Comparison of ENCODE assay signal across 9 cellular contexts in the genomic region with DNA sequence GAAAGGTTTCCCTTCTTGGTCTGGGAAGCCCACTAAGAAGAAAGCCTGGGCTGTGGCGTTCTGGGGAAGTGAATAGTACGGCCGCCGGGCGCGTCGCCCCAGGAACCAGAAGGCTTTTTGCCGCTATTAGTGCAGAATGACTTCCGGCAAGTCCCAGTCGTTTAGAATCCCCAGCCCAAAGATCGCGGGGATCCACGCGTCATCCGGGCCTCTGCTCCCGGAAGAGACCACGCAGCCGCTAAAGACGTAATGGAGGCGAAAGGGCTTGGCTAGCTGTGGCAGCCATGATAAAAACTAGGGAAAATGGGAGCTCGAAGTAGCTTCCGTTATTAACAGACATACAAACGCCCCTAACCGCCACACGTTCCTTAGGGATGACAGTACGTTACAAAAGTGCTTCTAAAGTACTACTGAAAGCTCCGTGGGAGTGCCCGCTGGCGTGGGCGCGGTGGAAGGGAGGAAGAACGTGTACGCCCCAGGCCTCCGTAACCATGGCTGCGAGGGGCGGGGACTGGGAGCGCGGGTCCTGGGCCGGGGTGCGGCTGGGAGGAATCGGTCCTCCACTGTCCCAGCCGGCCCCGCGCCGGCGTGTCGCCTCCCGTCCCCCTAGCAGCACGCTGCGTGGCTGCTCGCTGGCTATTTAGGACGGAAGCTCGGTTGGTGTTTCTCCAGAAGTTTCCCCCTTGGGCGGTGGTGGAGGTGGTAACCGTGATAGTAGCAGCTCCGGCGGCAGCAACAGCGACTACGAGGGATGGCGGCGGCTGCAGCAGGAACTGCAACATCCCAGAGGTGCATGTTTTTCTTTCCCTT. TPM values are rescaled to one million over a fixed set of nuclear protein-coding genes. Genes with fewer than 3 reads are reported as not detected.
A peak's percentile ranks its signal among the peaks of the same experiment; 100 is the strongest.
DNase-seq lines count a peak whose midpoint lies in the region; ATAC-seq and TF ChIP-seq lines count a peak whose summit lies in the region.
"Had no signal": no experiment of that assay in that cellular context is flagged by ENCODE, and none has a peak within 500 bp of the region (broad histone marks: within the 10 kb centered on the region; RNA-seq: fewer than 3 reads in every experiment).

A gene (plus strand): TSS at position 667 of the 810 bp plus-strand sequence. CDS start 85 bp downstream, at position 752.

- peak within 1 kb of the TSS; percentile 48 to 92 (median 70) for H3K4me3 ChIP-seq in spleen

- peaks cover 0 to 35% (median 3%) of the 10 kb centered on the region in 6 donors for H3K36me3 ChIP-seq in spleen

- H3K4me3 Mint-ChIP-seq in WTC11: no peak within 1 kb of the TSS
- H3K4me3 Mint-ChIP-seq: stimulated activated naive CD8-positive, alpha-beta T cell treated with anti-CD3 and anti-CD28 coated beads, Interleukin-15, Interleukin-2, amounts not matched to agents 100 ng/mL and 50 ng/mL, for 24 hours had no signal

- H3K4me1 Mint-ChIP-seq in WTC11: peaks cover 7% of the 10 kb centered on the region

- TF ChIP-seq POLR2A in GM18951 (IDR thresholded peaks at IDR 0.05; ENCODE audit: extremely low read depth, insufficient read depth, insufficient read length) (peak; percentile 83), spleen (IDR thresholded peaks at IDR 0.05) (peak in 2 of 3 donors; percentile 20 to 88)

- CTCF ChIA-PET in WTC11 (lab: Charles Lee): interaction anchor here (1.0 to 3.3 kb wide), 19 partner anchors 13 to 549 kb away, joined by 3 to 29 read pairs (median 6); a partner anchor contains a TSS

- peak; percentile 96 for DNase-seq in AG09319 (ENCODE audit: extremely low read depth, low read depth)
- DNase-seq in NCI-H226: peak; percentile 99
- DNase-seq in WTC11 (ENCODE audit: low spot score): peak; percentile 96
- DNase-seq in caudate nucleus (lab: John Stamatoyannopoulos, UW): peak; percentile 82 to 99 (median 97)
- peak; percentile 97 for DNase-seq in inferior parietal cortex (ENCODE audit: extremely low spot score)
- peak; percentile 100 for DNase-seq in spleen

- WGBS in spleen, 5 donors: 0 to 1% (median 0%) methylated on average over 51 to 61 of the region's 61 CpGs

- no peaks in the 10 kb centered on the region for H3K9me3 ChIP-seq in spleen

- no peaks in the 10 kb centered on the region for H3K27me3 ChIP-seq in spleen (replicated peaks in 1 of 7)

- H3K27me3 Mint-ChIP-seq in WTC11 (ENCODE audit: low read depth): no peaks in the 10 kb centered on the region
- H3K27me3 Mint-ChIP-seq: stimulated activated naive CD8-positive, alpha-beta T cell treated with anti-CD3 and anti-CD28 coated beads, Interleukin-15, Interleukin-2, amounts not matched to agents 100 ng/mL and 50 ng/mL, for 24 hours had no signal

- peak; percentile 96 for ATAC-seq in HG03196 (IDR thresholded peaks at IDR 0.05; ENCODE audit: unreplicated experiment)
- peak; percentile 96 for ATAC-seq in WTC11

- H3K9me3 Mint-ChIP-seq in WTC11: no peaks in the 10 kb centered on the region
- H3K9me3 Mint-ChIP-seq: stimulated activated naive CD8-positive, alpha-beta T cell treated with anti-CD3 and anti-CD28 coated beads, Interleukin-15, Interleukin-2, amounts not matched to agents 100 ng/mL and 50 ng/mL, for 24 hours had no signal

- H3K27ac ChIP-seq in caudate nucleus (ENCODE audit: low read depth, low read length) (peak within 1 kb of the TSS; percentile 99), spleen (peak within 1 kb of the TSS; percentile 89 to 98 (median 96))

- no peak within 1 kb of the TSS for H3K27ac Mint-ChIP-seq in WTC11
- H3K27ac Mint-ChIP-seq: stimulated activated naive CD8-positive, alpha-beta T cell treated with anti-CD3 and anti-CD28 coated beads, Interleukin-15, Interleukin-2, amounts not matched to agents 100 ng/mL and 50 ng/mL, for 24 hours had no signal

- POLR2A ChIA-PET in WTC11 (lab: Charles Lee): interaction anchor here (0.6 to 2.1 kb wide), 12 partner anchors 8 to 203 kb away, joined by 3 to 10 read pairs (median 6); a partner anchor contains a TSS

- intact Hi-C loops in spleen (cut with DNase I; ENCODE audit: low total_unique reads): no loop called here

- H3K4me1 ChIP-seq in spleen: peaks cover 22 to 63% (median 45%) of the 10 kb centered on the region in 6 donors

- in situ Hi-C loops in GM18951 (cut with MboI; ENCODE audit: low sequenced_read_pairs, unreplicated experiment): no loop called here

- TF ChIP-seq CTCF in AG09319 (IDR thresholded peaks at IDR 0.05; ENCODE audit: low read depth, low read length) (peak; percentile 70), WTC11 (IDR thresholded peaks at IDR 0.05) (no peak; the same call in 1 of the 2 replicates), spleen (IDR thresholded peaks at IDR 0.05 in 8 of 11, conservative IDR thresholded peaks at IDR 0.05 in 3 of 11) (peak; percentile 50 to 86 (median 74))

- H3K36me3 Mint-ChIP-seq in WTC11: peaks cover 24% of the 10 kb centered on the region

TF ChIP-seq in WTC11, 78 proteins besides CTCF, POLR2A, EP300 and RAD21 (continues in another document):
- TF ChIP-seq, protein P1, sequence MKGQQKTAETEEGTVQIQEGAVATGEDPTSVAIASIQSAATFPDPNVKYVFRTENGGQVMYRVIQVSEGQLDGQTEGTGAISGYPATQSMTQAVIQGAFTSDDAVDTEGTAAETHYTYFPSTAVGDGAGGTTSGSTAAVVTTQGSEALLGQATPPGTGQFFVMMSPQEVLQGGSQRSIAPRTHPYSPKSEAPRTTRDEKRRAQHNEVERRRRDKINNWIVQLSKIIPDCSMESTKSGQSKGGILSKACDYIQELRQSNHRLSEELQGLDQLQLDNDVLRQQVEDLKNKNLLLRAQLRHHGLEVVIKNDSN (CRISPR knock-in tag; IDR thresholded peaks at IDR 0.05): no peak
- TF ChIP-seq ESRRA (CRISPR knock-in tag; IDR thresholded peaks at IDR 0.05; ENCODE audit: borderline replicate concordance): no peak
- TF ChIP-seq SOX15 (CRISPR knock-in tag; IDR thresholded peaks at IDR 0.05): no peak
- no peak for TF ChIP-seq NR2C2 (CRISPR knock-in tag; IDR thresholded peaks at IDR 0.05)
- peak; percentile 76; the same call in 1 of the 2 replicates for TF ChIP-seq SP1 (CRISPR knock-in tag; conservative IDR thresholded peaks at IDR 0.05)
- no peak for TF ChIP-seq TEAD4 (CRISPR knock-in tag; IDR thresholded peaks at IDR 0.05)
- TF ChIP-seq, protein P2, sequence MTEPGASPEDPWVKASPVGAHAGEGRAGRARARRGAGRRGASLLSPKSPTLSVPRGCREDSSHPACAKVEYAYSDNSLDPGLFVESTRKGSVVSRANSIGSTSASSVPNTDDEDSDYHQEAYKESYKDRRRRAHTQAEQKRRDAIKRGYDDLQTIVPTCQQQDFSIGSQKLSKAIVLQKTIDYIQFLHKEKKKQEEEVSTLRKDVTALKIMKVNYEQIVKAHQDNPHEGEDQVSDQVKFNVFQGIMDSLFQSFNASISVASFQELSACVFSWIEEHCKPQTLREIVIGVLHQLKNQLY (CRISPR knock-in tag; IDR thresholded peaks at IDR 0.05): no peak
- no peak for TF ChIP-seq ZNF396 (CRISPR knock-in tag; IDR thresholded peaks at IDR 0.05; ENCODE audit: borderline replicate concordance)
- TF ChIP-seq, protein P3, sequence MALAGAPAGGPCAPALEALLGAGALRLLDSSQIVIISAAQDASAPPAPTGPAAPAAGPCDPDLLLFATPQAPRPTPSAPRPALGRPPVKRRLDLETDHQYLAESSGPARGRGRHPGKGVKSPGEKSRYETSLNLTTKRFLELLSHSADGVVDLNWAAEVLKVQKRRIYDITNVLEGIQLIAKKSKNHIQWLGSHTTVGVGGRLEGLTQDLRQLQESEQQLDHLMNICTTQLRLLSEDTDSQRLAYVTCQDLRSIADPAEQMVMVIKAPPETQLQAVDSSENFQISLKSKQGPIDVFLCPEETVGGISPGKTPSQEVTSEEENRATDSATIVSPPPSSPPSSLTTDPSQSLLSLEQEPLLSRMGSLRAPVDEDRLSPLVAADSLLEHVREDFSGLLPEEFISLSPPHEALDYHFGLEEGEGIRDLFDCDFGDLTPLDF (CRISPR knock-in tag; IDR thresholded peaks at IDR 0.05): 0 out of 2 replicates have a peak, but pooled peaks have one; percentile 27
- peak; percentile 38; the same call in 1 of the 2 replicates for TF ChIP-seq SMAD3 (CRISPR knock-in tag; IDR thresholded peaks at IDR 0.05; ENCODE audit: borderline replicate concordance)
- no peak for TF ChIP-seq TCF7 (CRISPR knock-in tag; IDR thresholded peaks at IDR 0.05; ENCODE audit: low read depth)
- TF ChIP-seq, protein P4, sequence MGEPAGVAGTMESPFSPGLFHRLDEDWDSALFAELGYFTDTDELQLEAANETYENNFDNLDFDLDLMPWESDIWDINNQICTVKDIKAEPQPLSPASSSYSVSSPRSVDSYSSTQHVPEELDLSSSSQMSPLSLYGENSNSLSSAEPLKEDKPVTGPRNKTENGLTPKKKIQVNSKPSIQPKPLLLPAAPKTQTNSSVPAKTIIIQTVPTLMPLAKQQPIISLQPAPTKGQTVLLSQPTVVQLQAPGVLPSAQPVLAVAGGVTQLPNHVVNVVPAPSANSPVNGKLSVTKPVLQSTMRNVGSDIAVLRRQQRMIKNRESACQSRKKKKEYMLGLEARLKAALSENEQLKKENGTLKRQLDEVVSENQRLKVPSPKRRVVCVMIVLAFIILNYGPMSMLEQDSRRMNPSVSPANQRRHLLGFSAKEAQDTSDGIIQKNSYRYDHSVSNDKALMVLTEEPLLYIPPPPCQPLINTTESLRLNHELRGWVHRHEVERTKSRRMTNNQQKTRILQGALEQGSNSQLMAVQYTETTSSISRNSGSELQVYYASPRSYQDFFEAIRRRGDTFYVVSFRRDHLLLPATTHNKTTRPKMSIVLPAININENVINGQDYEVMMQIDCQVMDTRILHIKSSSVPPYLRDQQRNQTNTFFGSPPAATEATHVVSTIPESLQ (CRISPR knock-in tag; IDR thresholded peaks at IDR 0.05): no peak
- TF ChIP-seq ZNF317 (CRISPR knock-in tag; IDR thresholded peaks at IDR 0.05; ENCODE audit: borderline replicate concordance, low read depth): no peak
- TF ChIP-seq, protein P5, sequence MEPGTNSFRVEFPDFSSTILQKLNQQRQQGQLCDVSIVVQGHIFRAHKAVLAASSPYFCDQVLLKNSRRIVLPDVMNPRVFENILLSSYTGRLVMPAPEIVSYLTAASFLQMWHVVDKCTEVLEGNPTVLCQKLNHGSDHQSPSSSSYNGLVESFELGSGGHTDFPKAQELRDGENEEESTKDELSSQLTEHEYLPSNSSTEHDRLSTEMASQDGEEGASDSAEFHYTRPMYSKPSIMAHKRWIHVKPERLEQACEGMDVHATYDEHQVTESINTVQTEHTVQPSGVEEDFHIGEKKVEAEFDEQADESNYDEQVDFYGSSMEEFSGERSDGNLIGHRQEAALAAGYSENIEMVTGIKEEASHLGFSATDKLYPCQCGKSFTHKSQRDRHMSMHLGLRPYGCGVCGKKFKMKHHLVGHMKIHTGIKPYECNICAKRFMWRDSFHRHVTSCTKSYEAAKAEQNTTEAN (CRISPR knock-in tag; IDR thresholded peaks at IDR 0.05): peak; percentile 56
- no peak for TF ChIP-seq NFYB (CRISPR knock-in tag; conservative IDR thresholded peaks at IDR 0.05; ENCODE audit: low read depth)

RNA-seq across cellular contexts. Expression of the gene that starts here (rescaled TPM):
- total RNA-seq in WTC11 (2021) (74.8 to 77.6 TPM (median 76.3 TPM) in 3 replicates), spleen (10 to 100 TPM; 24.7 to 36.9 (median 30.5) TPM)
- polyA plus RNA-seq in spleen: 10 to 100 TPM; 25.2 to 28.0 (median 27.9) TPM

Comparison
In these comparisons a context has a peak if more than half of its experiments do, and no peak if none do; other contexts are left out.
1. Peak in every context shown above with its lines: DNase-seq, ATAC-seq, H3K4me3 ChIP-seq and H3K27ac ChIP-seq.